8 cellular contexts compared by ENCODE assay signal in genomic region chr6:35213161-35213823, GRCh38. TPM values are rescaled to one million over a fixed set of nuclear protein-coding genes. Genes with fewer than 3 reads are reported as not detected.
DNase-seq lines count a peak whose midpoint lies in the region; ATAC-seq and TF ChIP-seq lines count a peak whose summit lies in the region.

No MANE protein-coding gene starts in this region.

- H3K9me3 ChIP-seq in BE2C (no peaks in the 10 kb centered on the region), OCI-LY7 (ENCODE audit: low read length) (no peaks in the 10 kb centered on the region)
- H3K9me3 ChIP-seq in effector memory CD4-positive, alpha-beta T cell (ENCODE audit: control insufficient read depth, low read length), result no peaks in the 10 kb centered on the region

- peaks cover 55% of the 10 kb centered on the region for H3K27me3 ChIP-seq in BE2C
- H3K27me3 ChIP-seq in effector memory CD4-positive, alpha-beta T cell (replicated peaks; ENCODE audit: control insufficient read depth, insufficient read depth, low read length, poor library complexity, severe bottlenecking), result peaks cover 38% of the 10 kb centered on the region

- H3K4me1 ChIP-seq in BE2C (no peaks in the 10 kb centered on the region), OCI-LY7 (ENCODE audit: insufficient read depth, low read length, poor library complexity, severe bottlenecking) (peaks cover 14% of the 10 kb centered on the region)
- H3K4me1 ChIP-seq in effector memory CD4-positive, alpha-beta T cell (ENCODE audit: control insufficient read depth, insufficient read depth, low read length, poor library complexity, severe bottlenecking), result peaks cover 9% of the 10 kb centered on the region

- intact Hi-C loops in OCI-LY7 (cut with micrococcal nuclease; ENCODE audit: unreplicated experiment), result no loop called here

- TF ChIP-seq CTCF in BE2C (IDR thresholded peaks at IDR 0.05; ENCODE audit: low read depth, low read length) (no peak), nephron (IDR thresholded peaks at IDR 0.05; ENCODE audit: unreplicated experiment in 3 of 3) (no peak), OCI-LY7 (conservative IDR thresholded peaks at IDR 0.05; ENCODE audit: low read length) (no peak)

- H3K27ac Mint-ChIP-seq in IgD-negative memory B cell (peak overlapping the region in 1 of 3 donors; percentile 71), nephron (peak overlapping the region; percentile 47 to 87 (median 78))

- ATAC-seq in GM19452 (IDR thresholded peaks at IDR 0.05; ENCODE audit: unreplicated experiment), result no peak

- no peaks in the 10 kb centered on the region for H3K9me3 Mint-ChIP-seq in IgD-negative memory B cell
- no peaks in the 10 kb centered on the region for H3K9me3 Mint-ChIP-seq in nephron

- H3K9me2 ChIP-seq in OCI-LY7 (ENCODE audit: insufficient read depth, low read length), result no peaks in the 10 kb centered on the region

- H3K36me3 ChIP-seq in BE2C (no peaks in the 10 kb centered on the region), OCI-LY7 (ENCODE audit: insufficient read depth, low read length) (no peaks in the 10 kb centered on the region)
- no peaks in the 10 kb centered on the region for H3K36me3 ChIP-seq in effector memory CD4-positive, alpha-beta T cell (ENCODE audit: control insufficient read depth, insufficient read depth, low read length)

- H3K27me3 Mint-ChIP-seq in IgD-negative memory B cell, result peaks cover 49% of the 10 kb centered on the region
- peaks cover 52% of the 10 kb centered on the region for H3K27me3 Mint-ChIP-seq in nephron (ENCODE audit: low read depth)

- CTCF ChIA-PET in OCI-LY7 (lab: Charles Lee; ENCODE audit: unreplicated experiment), result no interaction called here

- no peak overlapping the region for H2AFZ ChIP-seq in OCI-LY7 (ENCODE audit: low read length)

- H3K4me2 ChIP-seq in OCI-LY7 (ENCODE audit: low read length), result no peak overlapping the region

- BruUV-seq in OCI-LY7 (replicated peaks; lab: Mats Ljungman, UMichigan), result no TSS peak

- H3K27ac ChIP-seq in effector memory CD4-positive, alpha-beta T cell (ENCODE audit: insufficient read depth, low read length, poor library complexity, severe bottlenecking), result no peak overlapping the region
- no peak overlapping the region for H3K27ac ChIP-seq in OCI-LY7 (ENCODE audit: low read depth, low read length, poor library complexity, severe bottlenecking)

- peak overlapping the region; percentile 42 for H3K4me3 ChIP-seq in BE2C (ENCODE audit: low read depth, low read length)
- H3K4me3 ChIP-seq in effector memory CD4-positive, alpha-beta T cell (ENCODE audit: insufficient read depth, low read depth, low read length, poor library complexity, severe bottlenecking), result peak overlapping the region; percentile 56
- no peak overlapping the region for H3K4me3 ChIP-seq in OCI-LY7 (ENCODE audit: low read depth, low read length, poor library complexity, severe bottlenecking)

- H3K4me1 Mint-ChIP-seq in IgD-negative memory B cell (peaks cover 0 to 4% (median 2%) of the 10 kb centered on the region in 3 donors), nephron (peaks cover 43% of the 10 kb centered on the region)

- H4K20me1 ChIP-seq in OCI-LY7 (ENCODE audit: insufficient read depth, low read length), result no peaks in the 10 kb centered on the region

- H3K4me3 Mint-ChIP-seq in IgD-negative memory B cell (peak overlapping the region; percentile 59 to 83 (median 72)), nephron (peak overlapping the region; percentile 89 to 94 (median 89))

- DNase-seq in BE2C, result no peak
- DNase-seq in effector memory CD4-positive, alpha-beta T cell, result no peak
- DNase-seq in OCI-LY7 (ENCODE audit: low spot score), result no peak
- no peak for DNase-seq in NCI-H2107 treated with DMSO at 0.1 percent for 48 hours (lab: John Stamatoyannopoulos, UW; ENCODE audit: unreplicated experiment)
- DNase-seq in activated naive CD4-positive, alpha-beta T cell treated with anti-CD3 and anti-CD28 coated beads, Interleukin-2, amount 50 U/mL, for 16 hours, result no peak

- H3K36me3 Mint-ChIP-seq in IgD-negative memory B cell, result peaks cover 8% of the 10 kb centered on the region
- H3K36me3 Mint-ChIP-seq in nephron (ENCODE audit: low read depth), result no peaks in the 10 kb centered on the region

- POLR2A ChIA-PET in OCI-LY7 (lab: Charles Lee), result no interaction called here

- no peaks in the 10 kb centered on the region for H3K79me2 ChIP-seq in OCI-LY7 (ENCODE audit: insufficient read depth, low read depth, low read length)

RNA-seq across cellular contexts. Expression of gene SCUBE3, which starts 0.5 kb away (rescaled TPM):
- polyA plus RNA-seq in BE2C (2012; ENCODE audit: insufficient read depth, insufficient read length, low read depth), result 0.12 TPM
- polyA plus RNA-seq in IgD-negative memory B cell, result 0.09 TPM
- not detected in 2 replicates for total RNA-seq in OCI-LY7 (2014; rRNA removed; shearing (Covaris generic))
- not detected in 2 replicates for total RNA-seq in OCI-LY7 (2022)

RNA-seq across cellular contexts. Expression of gene ZNF76, which starts 46.2 kb away (rescaled TPM):
- polyA plus RNA-seq in BE2C (2012; ENCODE audit: insufficient read depth, insufficient read length, low read depth), result 34.1 TPM
- 41.5 TPM for polyA plus RNA-seq in IgD-negative memory B cell
- 29.6 and 31.0 TPM in 2 replicates for total RNA-seq in OCI-LY7 (2014; rRNA removed; shearing (Covaris generic))
- total RNA-seq in OCI-LY7 (2022), result 59.5 and 65.4 TPM in 2 replicates
